1 cellular context compared by ENCODE assay signal in the genomic region with DNA sequence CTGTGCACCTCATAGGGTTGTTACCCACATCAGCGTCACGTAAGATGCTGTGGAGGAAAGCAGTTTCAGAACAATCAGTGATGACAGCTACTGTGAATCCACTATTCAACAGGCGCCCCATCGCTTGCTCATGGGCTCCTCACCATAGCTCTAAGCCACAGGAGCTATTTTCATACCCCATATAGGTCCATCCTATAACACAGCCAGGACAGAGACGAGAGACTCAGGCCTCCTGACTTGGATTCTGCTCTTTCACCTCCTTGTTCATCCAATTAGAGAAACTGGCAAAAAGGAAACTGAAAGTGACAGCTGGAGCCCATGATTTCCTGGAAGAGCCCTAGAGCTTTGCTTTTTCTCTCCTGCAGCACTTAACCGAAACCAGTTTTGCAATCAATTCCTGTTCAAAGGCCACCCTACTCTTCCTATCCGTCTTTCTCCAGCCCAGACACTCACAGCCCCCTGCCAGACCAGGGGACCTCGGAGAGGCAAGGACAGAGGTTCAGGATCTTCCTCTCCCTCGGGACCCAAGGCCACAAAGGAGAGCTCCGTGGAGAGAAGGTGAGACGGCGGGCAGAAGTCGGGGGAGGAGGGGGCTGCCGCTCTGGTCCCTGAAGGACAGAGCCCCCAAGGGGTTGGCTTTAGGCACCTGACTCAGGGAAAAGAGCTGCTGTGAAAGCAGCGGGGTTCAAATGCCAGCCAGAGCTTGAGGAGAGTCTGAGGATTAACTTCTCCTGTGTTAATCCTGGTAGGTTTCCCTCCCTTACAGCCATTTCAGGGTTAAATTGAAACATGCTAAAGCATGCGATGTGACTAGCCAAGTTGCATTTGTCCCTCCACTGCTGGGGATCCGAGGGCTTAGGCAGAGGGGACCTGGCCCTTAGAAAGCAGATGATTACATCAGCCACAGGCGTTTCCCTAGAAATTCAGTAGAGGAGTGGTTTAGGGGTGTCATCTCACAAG.
TF ChIP-seq lines count a peak whose summit lies in the region.

A gene with protein sequence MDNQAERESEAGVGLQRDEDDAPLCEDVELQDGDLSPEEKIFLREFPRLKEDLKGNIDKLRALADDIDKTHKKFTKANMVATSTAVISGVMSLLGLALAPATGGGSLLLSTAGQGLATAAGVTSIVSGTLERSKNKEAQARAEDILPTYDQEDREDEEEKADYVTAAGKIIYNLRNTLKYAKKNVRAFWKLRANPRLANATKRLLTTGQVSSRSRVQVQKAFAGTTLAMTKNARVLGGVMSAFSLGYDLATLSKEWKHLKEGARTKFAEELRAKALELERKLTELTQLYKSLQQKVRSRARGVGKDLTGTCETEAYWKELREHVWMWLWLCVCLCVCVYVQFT (plus strand): TSS at position 381 of the 960 bp plus-strand sequence. CDS start 7,980 bp downstream, outside the sequence.

TF ChIP-seq in HepG2, 621 proteins besides CTCF, POLR2A, EP300 and RAD21 (continued from another document and continues in another):
- TF ChIP-seq, protein P1, sequence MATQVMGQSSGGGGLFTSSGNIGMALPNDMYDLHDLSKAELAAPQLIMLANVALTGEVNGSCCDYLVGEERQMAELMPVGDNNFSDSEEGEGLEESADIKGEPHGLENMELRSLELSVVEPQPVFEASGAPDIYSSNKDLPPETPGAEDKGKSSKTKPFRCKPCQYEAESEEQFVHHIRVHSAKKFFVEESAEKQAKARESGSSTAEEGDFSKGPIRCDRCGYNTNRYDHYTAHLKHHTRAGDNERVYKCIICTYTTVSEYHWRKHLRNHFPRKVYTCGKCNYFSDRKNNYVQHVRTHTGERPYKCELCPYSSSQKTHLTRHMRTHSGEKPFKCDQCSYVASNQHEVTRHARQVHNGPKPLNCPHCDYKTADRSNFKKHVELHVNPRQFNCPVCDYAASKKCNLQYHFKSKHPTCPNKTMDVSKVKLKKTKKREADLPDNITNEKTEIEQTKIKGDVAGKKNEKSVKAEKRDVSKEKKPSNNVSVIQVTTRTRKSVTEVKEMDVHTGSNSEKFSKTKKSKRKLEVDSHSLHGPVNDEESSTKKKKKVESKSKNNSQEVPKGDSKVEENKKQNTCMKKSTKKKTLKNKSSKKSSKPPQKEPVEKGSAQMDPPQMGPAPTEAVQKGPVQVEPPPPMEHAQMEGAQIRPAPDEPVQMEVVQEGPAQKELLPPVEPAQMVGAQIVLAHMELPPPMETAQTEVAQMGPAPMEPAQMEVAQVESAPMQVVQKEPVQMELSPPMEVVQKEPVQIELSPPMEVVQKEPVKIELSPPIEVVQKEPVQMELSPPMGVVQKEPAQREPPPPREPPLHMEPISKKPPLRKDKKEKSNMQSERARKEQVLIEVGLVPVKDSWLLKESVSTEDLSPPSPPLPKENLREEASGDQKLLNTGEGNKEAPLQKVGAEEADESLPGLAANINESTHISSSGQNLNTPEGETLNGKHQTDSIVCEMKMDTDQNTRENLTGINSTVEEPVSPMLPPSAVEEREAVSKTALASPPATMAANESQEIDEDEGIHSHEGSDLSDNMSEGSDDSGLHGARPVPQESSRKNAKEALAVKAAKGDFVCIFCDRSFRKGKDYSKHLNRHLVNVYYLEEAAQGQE (IDR thresholded peaks at IDR 0.05; ENCODE audit: borderline replicate concordance in 1 of 2, low read depth in 1 of 2, low read length in 2 of 2): 0 out of 4 replicates have a peak, but pooled peaks of 1 of the 2 experiments have one; percentile 6
- TF ChIP-seq ETV6 (CRISPR knock-in tag; conservative IDR thresholded peaks at IDR 0.05): 0 out of 2 replicates have a peak, but pooled peaks have one; percentile 42
- peak; percentile 26; the same call in 1 of the 2 replicates for TF ChIP-seq HDAC2 (CRISPR knock-in tag; IDR thresholded peaks at IDR 0.05)
- peak; percentile 75; the same call in 1 of the 2 replicates for TF ChIP-seq HNF1B (CRISPR knock-in tag; IDR thresholded peaks at IDR 0.05)
- TF ChIP-seq ZNF800 (CRISPR knock-in tag; IDR thresholded peaks at IDR 0.05): no peak
- TF ChIP-seq MLLT10 (CRISPR knock-in tag; IDR thresholded peaks at IDR 0.05): no peak
- TF ChIP-seq ZMYM3 (CRISPR knock-in tag; IDR thresholded peaks at IDR 0.05): peak; percentile 58; the same call in 1 of the 2 replicates
- no peak for TF ChIP-seq EZH2 (conservative IDR thresholded peaks at IDR 0.05; ENCODE audit: low read depth, low read length)
- TF ChIP-seq ZNF607 (CRISPR knock-in tag; IDR thresholded peaks at IDR 0.05; ENCODE audit: borderline replicate concordance): no peak
- TF ChIP-seq, protein P2, sequence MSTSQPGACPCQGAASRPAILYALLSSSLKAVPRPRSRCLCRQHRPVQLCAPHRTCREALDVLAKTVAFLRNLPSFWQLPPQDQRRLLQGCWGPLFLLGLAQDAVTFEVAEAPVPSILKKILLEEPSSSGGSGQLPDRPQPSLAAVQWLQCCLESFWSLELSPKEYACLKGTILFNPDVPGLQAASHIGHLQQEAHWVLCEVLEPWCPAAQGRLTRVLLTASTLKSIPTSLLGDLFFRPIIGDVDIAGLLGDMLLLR (CRISPR knock-in tag; IDR thresholded peaks at IDR 0.05): 0 out of 2 replicates have a peak, but pooled peaks have one; percentile 3
- TF ChIP-seq ZNF570 (CRISPR knock-in tag; IDR thresholded peaks at IDR 0.05; ENCODE audit: borderline replicate concordance): no peak
- no peak for TF ChIP-seq ZFP36L2 (CRISPR knock-in tag; IDR thresholded peaks at IDR 0.05)
- TF ChIP-seq ZNF788 (CRISPR knock-in tag; IDR thresholded peaks at IDR 0.05; ENCODE audit: borderline replicate concordance): no peak; the same call in 1 of the 2 replicates
- 0 out of 2 replicates have a peak, but pooled peaks have one; percentile 50 for TF ChIP-seq TOPORS (CRISPR knock-in tag; IDR thresholded peaks at IDR 0.05)
- TF ChIP-seq FOXK1 (CRISPR knock-in tag; IDR thresholded peaks at IDR 0.05; ENCODE audit: borderline replicate concordance, low read depth): peak; percentile 62; the same call in 1 of the 2 replicates
- no peak for TF ChIP-seq ZNF564 (CRISPR knock-in tag; IDR thresholded peaks at IDR 0.05)
- peak; percentile 69 for TF ChIP-seq KAT8 (CRISPR knock-in tag; IDR thresholded peaks at IDR 0.05)
- no peak for TF ChIP-seq NFIB (CRISPR knock-in tag; IDR thresholded peaks at IDR 0.05; ENCODE audit: borderline replicate concordance)
- TF ChIP-seq ZNF256 (CRISPR knock-in tag; conservative IDR thresholded peaks at IDR 0.05): no peak
- peak; percentile 63 for TF ChIP-seq SALL1 (CRISPR knock-in tag; IDR thresholded peaks at IDR 0.05)
- no peak for TF ChIP-seq ZBTB38 (CRISPR knock-in tag; IDR thresholded peaks at IDR 0.05)
- TF ChIP-seq, protein P3, sequence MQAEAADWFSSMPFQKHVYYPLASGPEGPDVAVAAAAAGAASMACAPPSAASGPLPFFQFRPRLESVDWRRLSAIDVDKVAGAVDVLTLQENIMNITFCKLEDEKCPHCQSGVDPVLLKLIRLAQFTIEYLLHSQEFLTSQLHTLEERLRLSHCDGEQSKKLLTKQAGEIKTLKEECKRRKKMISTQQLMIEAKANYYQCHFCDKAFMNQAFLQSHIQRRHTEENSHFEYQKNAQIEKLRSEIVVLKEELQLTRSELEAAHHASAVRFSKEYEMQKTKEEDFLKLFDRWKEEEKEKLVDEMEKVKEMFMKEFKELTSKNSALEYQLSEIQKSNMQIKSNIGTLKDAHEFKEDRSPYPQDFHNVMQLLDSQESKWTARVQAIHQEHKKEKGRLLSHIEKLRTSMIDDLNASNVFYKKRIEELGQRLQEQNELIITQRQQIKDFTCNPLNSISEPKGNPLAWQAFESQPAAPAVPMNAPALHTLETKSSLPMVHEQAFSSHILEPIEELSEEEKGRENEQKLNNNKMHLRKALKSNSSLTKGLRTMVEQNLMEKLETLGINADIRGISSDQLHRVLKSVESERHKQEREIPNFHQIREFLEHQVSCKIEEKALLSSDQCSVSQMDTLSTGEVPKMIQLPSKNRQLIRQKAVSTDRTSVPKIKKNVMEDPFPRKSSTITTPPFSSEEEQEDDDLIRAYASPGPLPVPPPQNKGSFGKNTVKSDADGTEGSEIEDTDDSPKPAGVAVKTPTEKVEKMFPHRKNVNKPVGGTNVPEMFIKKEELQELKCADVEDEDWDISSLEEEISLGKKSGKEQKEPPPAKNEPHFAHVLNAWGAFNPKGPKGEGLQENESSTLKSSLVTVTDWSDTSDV (CRISPR knock-in tag; IDR thresholded peaks at IDR 0.05): no peak
- TF ChIP-seq NCOA2 (CRISPR knock-in tag; IDR thresholded peaks at IDR 0.05): peak; percentile 45; the same call in 1 of the 2 replicates
- no peak for TF ChIP-seq ZFP41 (CRISPR knock-in tag; IDR thresholded peaks at IDR 0.05; ENCODE audit: borderline replicate concordance)
- no peak for TF ChIP-seq ETV5 (CRISPR knock-in tag; IDR thresholded peaks at IDR 0.05; ENCODE audit: borderline replicate concordance)
- no peak for TF ChIP-seq ZNF598 (CRISPR knock-in tag; IDR thresholded peaks at IDR 0.05; ENCODE audit: borderline replicate concordance)
- peak; percentile 74 for TF ChIP-seq ELF3 (CRISPR knock-in tag; IDR thresholded peaks at IDR 0.05)
- no peak for TF ChIP-seq PHB2 (IDR thresholded peaks at IDR 0.05; ENCODE audit: partially characterized antibody)
- TF ChIP-seq ZNF333 (CRISPR knock-in tag; IDR thresholded peaks at IDR 0.05; ENCODE audit: borderline replicate concordance): no peak
- no peak; the same call in 1 of the 2 replicates for TF ChIP-seq ZNF292 (CRISPR knock-in tag; IDR thresholded peaks at IDR 0.05; ENCODE audit: borderline replicate concordance, low read depth)
- TF ChIP-seq ZSCAN21 (CRISPR knock-in tag; IDR thresholded peaks at IDR 0.05; ENCODE audit: borderline replicate concordance): no peak
- peak; percentile 37; the same call in 1 of the 2 replicates for TF ChIP-seq YEATS4 (CRISPR knock-in tag; IDR thresholded peaks at IDR 0.05; ENCODE audit: borderline replicate concordance)
- TF ChIP-seq ZFP36 (IDR thresholded peaks at IDR 0.05; ENCODE audit: borderline replicate concordance, low read depth, low read length, partially characterized antibody): no peak
- TF ChIP-seq BCL3 (CRISPR knock-in tag; IDR thresholded peaks at IDR 0.05): no peak
- TF ChIP-seq NCOA5 (CRISPR knock-in tag; IDR thresholded peaks at IDR 0.05): no peak
- TF ChIP-seq ZNF331 (CRISPR knock-in tag; IDR thresholded peaks at IDR 0.05): peak; percentile 27; the same call in 1 of the 2 replicates
- no peak for TF ChIP-seq NFKBIZ (CRISPR knock-in tag; IDR thresholded peaks at IDR 0.05)
- no peak for TF ChIP-seq ARNTL (CRISPR knock-in tag; IDR thresholded peaks at IDR 0.05)
- TF ChIP-seq ZNF430 (CRISPR knock-in tag; IDR thresholded peaks at IDR 0.05): 0 out of 2 replicates have a peak, but pooled peaks have one; percentile 11
- peak; percentile 56 for TF ChIP-seq TAF1 (CRISPR knock-in tag; IDR thresholded peaks at IDR 0.05)
- no peak for TF ChIP-seq ZNF644 (CRISPR knock-in tag; IDR thresholded peaks at IDR 0.05; ENCODE audit: low read depth)
- TF ChIP-seq, protein P4, sequence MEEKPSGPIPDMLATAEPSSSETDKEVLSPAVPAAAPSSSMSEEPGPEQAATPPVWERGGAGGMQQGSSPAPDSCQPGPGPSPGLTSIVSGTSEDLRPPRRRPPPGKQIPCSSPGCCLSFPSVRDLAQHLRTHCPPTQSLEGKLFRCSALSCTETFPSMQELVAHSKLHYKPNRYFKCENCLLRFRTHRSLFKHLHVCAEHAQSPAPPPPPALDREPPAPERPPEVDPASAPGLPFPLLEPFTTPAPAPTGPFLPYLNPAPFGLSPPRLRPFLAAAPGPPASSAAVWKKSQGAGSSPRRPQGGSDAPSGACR (CRISPR knock-in tag; IDR thresholded peaks at IDR 0.05): 0 out of 2 replicates have a peak, but pooled peaks have one; percentile 55
- TF ChIP-seq ZNF260 (CRISPR knock-in tag; IDR thresholded peaks at IDR 0.05; ENCODE audit: borderline replicate concordance, low read depth): no peak
- TF ChIP-seq BHLHE40 (IDR thresholded peaks at IDR 0.05; ENCODE audit: low read length): no peak
- no peak for TF ChIP-seq MYC (CRISPR knock-in tag; IDR thresholded peaks at IDR 0.05; ENCODE audit: borderline replicate concordance)
- peak; percentile 63 for TF ChIP-seq NR2C2 (CRISPR knock-in tag; IDR thresholded peaks at IDR 0.05; ENCODE audit: borderline replicate concordance)
